20 cellular contexts compared by ENCODE assay signal in the genomic region with DNA sequence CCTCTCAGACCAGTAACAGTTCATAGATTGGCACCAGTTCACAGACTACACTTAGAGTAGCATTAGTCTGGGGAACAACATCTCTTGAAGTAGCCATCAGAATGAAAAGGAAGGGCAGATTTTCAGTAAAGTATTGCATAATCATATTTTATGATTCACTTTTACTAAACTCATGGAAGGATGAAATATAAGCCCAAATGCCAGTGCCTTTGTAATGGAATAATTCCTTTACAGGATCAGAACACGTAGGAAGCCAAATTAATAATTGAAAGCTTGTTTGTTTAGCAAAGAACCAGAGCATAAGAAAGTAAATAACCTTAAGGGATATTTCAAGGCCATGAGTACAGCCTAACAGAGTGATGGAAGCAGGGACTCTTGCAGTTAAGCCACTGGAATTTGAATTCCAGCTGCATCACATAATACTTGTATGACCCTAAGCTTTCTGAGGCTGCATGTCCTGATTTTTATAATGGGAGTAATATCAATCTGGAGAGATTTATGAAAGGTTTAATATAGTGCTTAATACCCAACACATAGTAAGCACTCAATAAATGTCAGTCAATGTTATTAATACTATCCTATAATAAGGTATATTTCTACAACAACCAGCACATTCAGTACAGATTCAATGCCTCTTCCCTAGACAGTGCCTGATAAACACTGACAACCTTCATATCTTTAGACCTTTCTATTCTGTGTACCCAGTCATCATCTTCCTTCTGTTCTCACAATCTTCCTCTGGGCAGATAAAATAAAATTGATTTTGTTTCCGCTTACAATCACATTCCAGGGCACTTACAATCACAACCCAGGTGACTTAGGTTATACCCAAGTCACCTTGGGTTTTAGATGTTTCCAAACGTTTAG. TPM values are rescaled to one million over a fixed set of nuclear protein-coding genes. Genes with fewer than 3 reads are reported as not detected.
DNase-seq lines count a peak whose midpoint lies in the region; ATAC-seq, FAIRE-seq and TF ChIP-seq lines count a peak whose summit lies in the region.
"Had no signal": no experiment of that assay in that cellular context is flagged by ENCODE, and none has a peak within 500 bp of the region (broad histone marks: within the 10 kb centered on the region; RNA-seq: fewer than 3 reads in every experiment).

No MANE protein-coding gene starts in this region.

- intact Hi-C loops in psoas muscle (cut with DNase I) = no loop called here

- WGBS in psoas muscle, 3 donors = 48 to 55% (median 51%) methylated on average over 3 of the region's 3 CpGs

- peaks cover 26% of the 10 kb centered on the region for H3K4me1 ChIP-seq in psoas muscle
- H3K4me1 ChIP-seq: right atrium auricular region had no signal

- H3K36me3 ChIP-seq in psoas muscle (ENCODE audit: insufficient read depth in 1 of 2, low read depth in 1 of 2) = no peaks in the 10 kb centered on the region
- H3K36me3 ChIP-seq: BLaER1 treated with 17β-estradiol and CSF1 and Interleukin-3, amounts not matched to agents 10 nM and 100 nM; right atrium auricular region; transverse colon had no signal

- no peaks in the 10 kb centered on the region for H3K9me3 ChIP-seq in psoas muscle
- H3K9me3 ChIP-seq: BLaER1 treated with 17β-estradiol and CSF1 and Interleukin-3, amounts not matched to agents 10 nM and 100 nM; right atrium auricular region; transverse colon had no signal

- FAIRE-seq in H54 (lab: Jason Lieb, UNC) = no peak

- no peak for TF ChIP-seq CTCF in VCaP (conservative IDR thresholded peaks at IDR 0.05)
- no peak for TF ChIP-seq CTCF in fibroblast of pulmonary artery (IDR thresholded peaks at IDR 0.05; ENCODE audit: low read length, missing control alignments)
- no peak for TF ChIP-seq CTCF in psoas muscle (IDR thresholded peaks at IDR 0.05)

- H3K27ac ChIP-seq in VCaP (peak overlapping the region; percentile 78), psoas muscle (peak overlapping the region; percentile 54)
- H3K27ac ChIP-seq: BLaER1 treated with 17β-estradiol and CSF1 and Interleukin-3, amounts not matched to agents 10 nM and 100 nM; right atrium auricular region; transverse colon had no signal

- no peaks in the 10 kb centered on the region for H3K27me3 ChIP-seq in psoas muscle (ENCODE audit: insufficient read depth in 3 of 3, low read length in 2 of 3)
- H3K27me3 ChIP-seq: BLaER1 treated with 17β-estradiol and CSF1 and Interleukin-3, amounts not matched to agents 10 nM and 100 nM; right atrium auricular region; transverse colon had no signal

- peak; percentile 14 for DNase-seq in EH (ENCODE audit: low read depth)
- peak; percentile 61 for DNase-seq in fibroblast of pulmonary artery (ENCODE audit: low read depth)
- DNase-seq in psoas muscle = no peak
- DNase-seq in H54 (ENCODE audit: insufficient read length, low spot score) = no peak
- DNase-seq in superior temporal gyrus (ENCODE audit: extremely low spot score) = no peak
- DNase-seq in pons (ENCODE audit: low spot score) = no peak
- no peak for DNase-seq in Ammon's horn (ENCODE audit: low spot score)
- DNase-seq: activated CD4-positive, alpha-beta T cell treated with anti-CD3 and anti-CD28 coated beads for 1 hour; activated naive CD4-positive, alpha-beta T cell treated with anti-CD3 and anti-CD28 coated beads, Interleukin-2, amount 10 ng/mL, durations not matched to agents 7 days and 5 days; caudate nucleus; hippocampal formation; MM.1S; naive thymus-derived CD4-positive, alpha-beta T cell; stimulated activated CD4-positive, alpha-beta T cell treated with anti-CD3 and anti-CD28 coated beads, Interleukin-4, amount 100 ng/mL, for 24 hours; T-helper 17 cell; transverse colon had no signal

- no peak for TF ChIP-seq POLR2A in H54 (IDR thresholded peaks at IDR 0.05; ENCODE audit: low read depth, low read length)

- H3K4me3 ChIP-seq in fibroblast of pulmonary artery (replicated peaks; ENCODE audit: low read depth, low read length) (no peak overlapping the region), psoas muscle (no peak overlapping the region)
- H3K4me3 ChIP-seq: BLaER1 treated with 17β-estradiol and CSF1 and Interleukin-3, amounts not matched to agents 10 nM and 100 nM; right atrium auricular region; transverse colon had no signal

- ATAC-seq in psoas muscle = peak in 3 of 4 donors; percentile 47 to 58 (median 52)
- ATAC-seq: left lobe of liver; naive thymus-derived CD4-positive, alpha-beta T cell; T-helper 17 cell had no signal

RNA-seq across cellular contexts. Expression of a gene that starts 11.2 kb away (rescaled TPM):
- 100 to 1,000 TPM; 153 to 202 (median 184) TPM for total RNA-seq in psoas muscle
- 100 to 1,000 TPM; 113 to 159 (median 151) TPM for polyA plus RNA-seq in psoas muscle

Comparison
In these comparisons a context has a peak if more than half of its experiments do, and no peak if none do; other contexts are left out.
1. DNase-seq: peak in EH (single experiment) and fibroblast of pulmonary artery (single experiment); none in psoas muscle (0 of 2), H54 (single experiment), superior temporal gyrus (single experiment), pons (single experiment) and Ammon's horn (single experiment).